ENCODE assay signal across 15 cellular contexts in genomic region chr12:21453312-21453852, GRCh38.
DNase-seq lines count a peak whose midpoint lies in the region; ATAC-seq lines count a peak whose summit lies in the region.
"Had no signal": no experiment of that assay in that cellular context is flagged by ENCODE, and none has a peak within 500 bp of the region (broad histone marks: within the 10 kb centered on the region; RNA-seq: fewer than 3 reads in every experiment).

No MANE protein-coding gene starts in this region.

- no peaks in the 10 kb centered on the region for H3K9me3 Mint-ChIP-seq in central memory CD8-positive, alpha-beta T cell

- no peak for DNase-seq in activated CD4-positive, CD25-positive, alpha-beta regulatory T cell treated with anti-CD3 and anti-CD28 coated beads, Interleukin-2, amount 50 U/mL, for 72 hours
- DNase-seq in central memory CD8-positive, alpha-beta T cell (ENCODE audit: low spot score in 2 of 2), result no peak
- no peak for DNase-seq in NCI-H2227 treated with DMSO at 0.1 percent for 48 hours (lab: John Stamatoyannopoulos, UW)
- no peak for DNase-seq in inferior parietal cortex (ENCODE audit: extremely low spot score)
- no peak for DNase-seq in GM19240 (ENCODE audit: insufficient read length, low spot score)
- DNase-seq: Caco-2, cerebellar nuclear complex, IMR-90, NCI-H146, NCI-H69, ovary, Right ventricle myocardium superior had no signal

- H3K4me3 Mint-ChIP-seq in central memory CD8-positive, alpha-beta T cell, result peak overlapping the region; percentile 67

- ATAC-seq in activated CD4-positive, CD25-positive, alpha-beta regulatory T cell treated with anti-CD3 and anti-CD28 coated beads, Interleukin-2, amount 50 U/mL, for 24 hours, result peak; percentile 52 to 65
- ATAC-seq in GM21576 (IDR thresholded peaks at IDR 0.05; ENCODE audit: unreplicated experiment) (peak; percentile 53), HG03558 (IDR thresholded peaks at IDR 0.05; ENCODE audit: extremely low read depth, unreplicated experiment) (peak; percentile 74)
- peak; percentile 39 for ATAC-seq in central memory CD8-positive, alpha-beta T cell (replicated peaks; ENCODE audit: extremely low read depth, poor library complexity, severe bottlenecking)

- peak overlapping the region; percentile 98 for H3K27ac Mint-ChIP-seq in central memory CD8-positive, alpha-beta T cell (ENCODE audit: low read depth)

- peaks cover 40% of the 10 kb centered on the region for H3K4me1 Mint-ChIP-seq in central memory CD8-positive, alpha-beta T cell

- no peaks in the 10 kb centered on the region for H3K27me3 Mint-ChIP-seq in central memory CD8-positive, alpha-beta T cell

- H3K36me3 Mint-ChIP-seq in central memory CD8-positive, alpha-beta T cell (ENCODE audit: insufficient read depth), result peaks cover 34% of the 10 kb centered on the region
